Comparison of ENCODE assay signal across 10 cellular contexts in the genomic region with DNA sequence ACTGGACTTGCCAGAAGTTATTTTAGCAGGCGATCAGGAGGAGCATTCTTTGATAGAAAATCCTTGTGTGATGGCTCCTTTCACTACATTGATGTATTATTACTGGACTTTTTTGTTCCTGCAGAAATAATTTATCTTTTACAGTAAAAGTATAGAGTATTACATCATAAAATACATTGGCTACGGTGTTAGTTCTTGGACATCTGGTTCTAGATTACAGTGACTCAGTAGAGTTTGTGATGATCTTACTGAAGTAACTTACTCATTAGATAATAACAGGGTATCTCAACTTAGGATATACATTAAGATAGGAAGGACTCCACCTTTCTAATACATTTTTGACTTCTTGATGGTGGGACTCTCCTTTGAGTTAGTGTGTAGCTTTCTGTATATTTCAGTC. TPM values are rescaled to one million over a fixed set of nuclear protein-coding genes. Genes with fewer than 3 reads are reported as not detected.
DNase-seq lines count a peak whose midpoint lies in the region; ATAC-seq and TF ChIP-seq lines count a peak whose summit lies in the region.
"Had no signal": no experiment of that assay in that cellular context is flagged by ENCODE, and none has a peak within 500 bp of the region (broad histone marks: within the 10 kb centered on the region; RNA-seq: fewer than 3 reads in every experiment).

No MANE protein-coding gene starts in this region.

- CTCF ChIA-PET in Caco-2 (lab: Charles Lee) = interaction anchor here (0.6 to 1.4 kb wide), 3 partner anchors 58 to 250 kb away, joined by 3 to 4 read pairs (median 4); a partner anchor contains a TSS

- H3K27ac ChIP-seq in SJCRH30 = peak overlapping the region; percentile 74
- H3K27ac ChIP-seq in rectal smooth muscle tissue (ENCODE audit: low read depth, low read length) = peak overlapping the region; percentile 79

- no peaks in the 10 kb centered on the region for H3K9me3 ChIP-seq in Caco-2
- no peaks in the 10 kb centered on the region for H3K9me3 ChIP-seq in SJCRH30 (replicated peaks)

- no peak for TF ChIP-seq CTCF in Caco-2 (IDR thresholded peaks at IDR 0.05; ENCODE audit: insufficient read depth in 1 of 2, low read depth in 1 of 2, low read length in 1 of 2, severe bottlenecking in 1 of 2, unreplicated experiment in 1 of 2)
- no peak for TF ChIP-seq CTCF in fibroblast of pulmonary artery (IDR thresholded peaks at IDR 0.05; ENCODE audit: low read length, missing control alignments)

- H3K27me3 ChIP-seq in Caco-2 (replicated peaks; ENCODE audit: control insufficient read depth, insufficient read depth, low read length) (no peaks in the 10 kb centered on the region), SJCRH30 (no peaks in the 10 kb centered on the region), rectal smooth muscle tissue (ENCODE audit: control insufficient read depth, insufficient read depth, low read length) (no peaks in the 10 kb centered on the region)

- H3K9ac ChIP-seq in rectal smooth muscle tissue (ENCODE audit: low read length) = no peak overlapping the region

- DNase-seq in Caco-2 = no peak
- DNase-seq in SJCRH30 = no peak
- DNase-seq in fibroblast of pulmonary artery (ENCODE audit: low read depth) = peak; percentile 20
- no peak for DNase-seq in effector memory CD8-positive, alpha-beta T cell
- DNase-seq in T-helper 1 cell = no peak
- no peak for DNase-seq in T-helper 2 cell treated with Interferon-gamma antibody and Interleukin-4, amounts not matched to agents 5 μg/mL and 100 μg/mL, for 36 hours (ENCODE audit: low spot score)
- DNase-seq: stimulated activated CD8-positive, alpha-beta memory T cell treated with anti-CD3 and anti-CD28 coated beads, Interleukin-4, amount 100 ng/mL, for 48 hours; T-helper 9 cell had no signal

- H3K36me3 ChIP-seq in Caco-2 (ENCODE audit: control insufficient read depth, insufficient read depth, low read length) = peaks cover 11% of the 10 kb centered on the region
- peaks cover 35% of the 10 kb centered on the region for H3K36me3 ChIP-seq in SJCRH30
- H3K36me3 ChIP-seq in rectal smooth muscle tissue (ENCODE audit: control insufficient read depth, insufficient read depth, low read length) = peaks cover 16% of the 10 kb centered on the region

- no peak for ATAC-seq in effector memory CD8-positive, alpha-beta T cell (replicated peaks)
- no peak for ATAC-seq in HG02798 (IDR thresholded peaks at IDR 0.05; ENCODE audit: poor library complexity, unreplicated experiment)

- POLR2A ChIA-PET in Caco-2 (lab: Charles Lee) = interaction anchor here (0.9 to 2.0 kb wide), 6 partner anchors 8 to 128 kb away, joined by 3 to 16 read pairs (median 4); no protein-coding TSS in a partner anchor

- BruUV-seq in Caco-2 (replicated peaks; lab: Mats Ljungman, UMichigan) = TSS peak; percentile 49

- H3K27ac Mint-ChIP-seq in Caco-2 (ENCODE audit: unreplicated experiment) = peak overlapping the region; percentile 100
- no peak overlapping the region for H3K27ac Mint-ChIP-seq in effector memory CD8-positive, alpha-beta T cell
- no peak overlapping the region for H3K27ac Mint-ChIP-seq in T-helper 2 cell treated with Interferon-gamma antibody and Interleukin-4, amounts not matched to agents 5 μg/mL and 100 μg/mL, for 36 hours

- no peaks in the 10 kb centered on the region for H3K27me3 Mint-ChIP-seq in Caco-2 (ENCODE audit: insufficient read depth, unreplicated experiment)
- no peaks in the 10 kb centered on the region for H3K27me3 Mint-ChIP-seq in effector memory CD8-positive, alpha-beta T cell
- H3K27me3 Mint-ChIP-seq in T-helper 2 cell treated with Interferon-gamma antibody and Interleukin-4, amounts not matched to agents 5 μg/mL and 100 μg/mL, for 36 hours (ENCODE audit: low read depth) = no peaks in the 10 kb centered on the region

- H3K36me3 Mint-ChIP-seq in Caco-2 (ENCODE audit: insufficient read depth, unreplicated experiment) = peaks cover 67% of the 10 kb centered on the region
- H3K36me3 Mint-ChIP-seq in effector memory CD8-positive, alpha-beta T cell (ENCODE audit: insufficient read depth) = peaks cover 3% of the 10 kb centered on the region
- H3K36me3 Mint-ChIP-seq in T-helper 2 cell treated with Interferon-gamma antibody and Interleukin-4, amounts not matched to agents 5 μg/mL and 100 μg/mL, for 36 hours (ENCODE audit: low read depth) = no peaks in the 10 kb centered on the region

- H3K4me3 Mint-ChIP-seq in Caco-2 (ENCODE audit: unreplicated experiment) = peak overlapping the region; percentile 85
- H3K4me3 Mint-ChIP-seq in effector memory CD8-positive, alpha-beta T cell = no peak overlapping the region
- no peak overlapping the region for H3K4me3 Mint-ChIP-seq in T-helper 2 cell treated with Interferon-gamma antibody and Interleukin-4, amounts not matched to agents 5 μg/mL and 100 μg/mL, for 36 hours

- peaks cover 42% of the 10 kb centered on the region for H3K4me1 Mint-ChIP-seq in Caco-2 (ENCODE audit: low read depth, unreplicated experiment)
- H3K4me1 Mint-ChIP-seq in effector memory CD8-positive, alpha-beta T cell (ENCODE audit: low read depth in 2 of 2) = no peaks in the 10 kb centered on the region
- peaks cover under 1% of the 10 kb centered on the region for H3K4me1 Mint-ChIP-seq in T-helper 2 cell treated with Interferon-gamma antibody and Interleukin-4, amounts not matched to agents 5 μg/mL and 100 μg/mL, for 36 hours (ENCODE audit: low read depth)

- intact Hi-C loops in Caco-2 (cut with micrococcal nuclease; ENCODE audit: unreplicated experiment) = loop anchor here (1.0 to 5.0 kb wide), 6 partner anchors 8 to 1011 kb away; a partner anchor contains a TSS

- peaks cover 9% of the 10 kb centered on the region for H3K9me3 Mint-ChIP-seq in Caco-2 (ENCODE audit: unreplicated experiment)
- H3K9me3 Mint-ChIP-seq in effector memory CD8-positive, alpha-beta T cell = peaks cover 4 to 22% of the 10 kb centered on the region in 2 donors
- H3K9me3 Mint-ChIP-seq in T-helper 2 cell treated with Interferon-gamma antibody and Interleukin-4, amounts not matched to agents 5 μg/mL and 100 μg/mL, for 36 hours = peaks cover 22% of the 10 kb centered on the region

- no peak overlapping the region for H3K4me3 ChIP-seq in Caco-2 (ENCODE audit: low read depth, low read length)
- H3K4me3 ChIP-seq in SJCRH30 = peak overlapping the region; percentile 35
- no peak overlapping the region for H3K4me3 ChIP-seq in fibroblast of pulmonary artery (replicated peaks; ENCODE audit: low read depth, low read length)
- no peak overlapping the region for H3K4me3 ChIP-seq in rectal smooth muscle tissue (ENCODE audit: low read length)

- H3K4me1 ChIP-seq in Caco-2 (peaks cover 60% of the 10 kb centered on the region), SJCRH30 (peaks cover 27% of the 10 kb centered on the region), rectal smooth muscle tissue (ENCODE audit: control insufficient read depth, insufficient read depth, low read length) (peaks cover 23% of the 10 kb centered on the region)

RNA-seq across cellular contexts. Expression of a gene that starts 59.0 kb away (rescaled TPM):
- 34.5 and 36.8 TPM in 2 replicates for total RNA-seq in Caco-2 (2022)
- total RNA-seq in SJCRH30 (2014; rRNA removed; shearing (Covaris generic)) = 26.8 and 27.4 TPM in 2 replicates
